Comparison of ENCODE assay signal across 1 cellular context in the genomic region with DNA sequence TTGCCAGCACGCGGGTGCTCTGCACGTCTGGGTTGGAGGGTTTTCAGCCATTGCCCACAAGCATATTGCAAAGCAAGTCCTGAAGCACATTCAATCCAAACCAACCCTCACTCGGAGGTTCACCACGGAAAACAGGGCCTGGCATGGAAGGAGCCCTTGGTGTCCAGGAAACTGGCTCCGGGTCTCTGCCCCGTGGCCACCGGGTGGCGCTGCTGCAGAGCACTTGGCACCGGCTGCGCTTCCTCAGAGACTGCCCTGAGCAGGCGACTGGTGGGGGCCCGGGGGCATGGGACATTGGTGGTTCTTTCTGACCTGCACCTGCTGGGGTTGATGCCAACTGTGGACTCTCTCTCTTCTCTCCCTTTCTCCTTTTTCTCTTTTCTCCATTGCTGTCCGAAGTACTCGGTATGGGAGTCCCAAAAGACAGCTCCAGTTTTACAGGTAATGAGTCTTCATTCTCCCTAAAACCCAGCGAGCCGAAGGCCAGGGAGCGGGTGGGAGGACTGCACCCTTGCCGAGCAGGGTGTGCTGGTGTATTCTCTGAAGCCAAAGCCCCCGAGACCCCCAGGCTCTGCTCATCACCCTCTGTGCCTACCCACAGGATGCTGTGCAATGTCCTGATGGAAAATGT.
TF ChIP-seq lines count a peak whose summit lies in the region.

No MANE protein-coding gene starts in this region.

TF ChIP-seq in endothelial cell of umbilical vein, 7 proteins besides CTCF, POLR2A, EP300 and RAD21:
- TF ChIP-seq MYC (IDR thresholded peaks at IDR 0.05; ENCODE audit: low read depth, low read length) (no peak), JUN (IDR thresholded peaks at IDR 0.05; ENCODE audit: borderline replicate concordance, insufficient read depth, insufficient read length, low read depth) (no peak), EZH2 (IDR thresholded peaks at IDR 0.05; ENCODE audit: borderline replicate concordance, low read depth, low read length, severe bottlenecking) (no peak), MAX (IDR thresholded peaks at IDR 0.05; ENCODE audit: insufficient read depth, insufficient read length) (no peak), FOS (IDR thresholded peaks at IDR 0.05; ENCODE audit: borderline replicate concordance, insufficient read depth, low read length) (no peak), GATA2 (IDR thresholded peaks at IDR 0.05; ENCODE audit: insufficient read depth, insufficient read length, low read depth, low read length) (no peak), POLR2AphosphoS5 (IDR thresholded peaks at IDR 0.05; ENCODE audit: insufficient read depth, low read depth, low read length) (no peak)
